In genomic region chr9:105243015-105243686, GRCh38 we compare ENCODE assay signal across 9 cellular contexts. TPM values are rescaled to one million over a fixed set of nuclear protein-coding genes. Genes with fewer than 3 reads are reported as not detected.
A peak's percentile ranks its signal among the peaks of the same experiment; 100 is the strongest.
DNase-seq lines count a peak whose midpoint lies in the region; TF ChIP-seq lines count a peak whose summit lies in the region.
"Had no signal": no experiment of that assay in that cellular context is flagged by ENCODE, and none has a peak within 500 bp of the region (broad histone marks: within the 10 kb centered on the region; RNA-seq: fewer than 3 reads in every experiment).

No MANE protein-coding gene starts in this region.

- intact Hi-C loops in adrenal gland (cut with DNase I): loop anchor here in 1 of 2 donors (10.0 kb wide), 2 partner anchors 58 to 172 kb away; no protein-coding TSS in a partner anchor
- intact Hi-C loops in transverse colon (cut with DNase I; ENCODE audit: low total_unique reads): no loop called here

- H3K27ac ChIP-seq in adrenal gland (peak overlapping the region in 3 of 5 donors; percentile 62 to 83 (median 68)), transverse colon (peak overlapping the region; percentile 94 to 97 (median 95))

- no peak overlapping the region for H3K27ac Mint-ChIP-seq in activated naive CD4-positive, alpha-beta T cell treated with anti-CD3 and anti-CD28 coated beads, Interleukin-2, amount 50 U/mL, for 24 hours
- H3K27ac Mint-ChIP-seq in activated T-cell treated with anti-CD3 and anti-CD28 coated beads, Interleukin-2, amount 50 U/mL, for 24 hours: no peak overlapping the region

- H3K9me3 ChIP-seq in adrenal gland (replicated peaks in 1 of 3) (no peaks in the 10 kb centered on the region), transverse colon (no peaks in the 10 kb centered on the region)

- H3K36me3 ChIP-seq in adrenal gland (replicated peaks in 1 of 2) (no peaks in the 10 kb centered on the region), transverse colon (no peaks in the 10 kb centered on the region)

- H3K4me1 ChIP-seq in adrenal gland (replicated peaks in 1 of 2): peaks cover 0 to 37% of the 10 kb centered on the region in 2 donors
- peaks cover 4 to 49% (median 28%) of the 10 kb centered on the region in 4 donors for H3K4me1 ChIP-seq in transverse colon

- 27 to 43% (median 40%) methylated on average over 5 of the region's 5 CpGs for WGBS in adrenal gland, 4 donors
- 55 to 62% methylated on average over 5 of the region's 5 CpGs for WGBS in transverse colon (ENCODE audit: low coverage in 1 of 2), 2 donors

- H3K4me1 Mint-ChIP-seq in activated naive CD4-positive, alpha-beta T cell treated with anti-CD3 and anti-CD28 coated beads, Interleukin-2, amount 50 U/mL, for 24 hours: peaks cover 24% of the 10 kb centered on the region
- peaks cover 25% of the 10 kb centered on the region for H3K4me1 Mint-ChIP-seq in activated T-cell treated with anti-CD3 and anti-CD28 coated beads, Interleukin-2, amount 50 U/mL, for 24 hours (ENCODE audit: low read depth)

- no peaks in the 10 kb centered on the region for H3K9me3 Mint-ChIP-seq in activated naive CD4-positive, alpha-beta T cell treated with anti-CD3 and anti-CD28 coated beads, Interleukin-2, amount 50 U/mL, for 24 hours
- H3K9me3 Mint-ChIP-seq in activated T-cell treated with anti-CD3 and anti-CD28 coated beads, Interleukin-2, amount 50 U/mL, for 24 hours: no peaks in the 10 kb centered on the region

- H3K27me3 ChIP-seq in adrenal gland: no peaks in the 10 kb centered on the region
- H3K27me3 ChIP-seq in transverse colon: no peaks in the 10 kb centered on the region

- H3K27me3 Mint-ChIP-seq in activated naive CD4-positive, alpha-beta T cell treated with anti-CD3 and anti-CD28 coated beads, Interleukin-2, amount 50 U/mL, for 24 hours: peaks cover 3% of the 10 kb centered on the region
- peaks cover 35% of the 10 kb centered on the region for H3K27me3 Mint-ChIP-seq in activated T-cell treated with anti-CD3 and anti-CD28 coated beads, Interleukin-2, amount 50 U/mL, for 24 hours

- H3K36me3 Mint-ChIP-seq in activated naive CD4-positive, alpha-beta T cell treated with anti-CD3 and anti-CD28 coated beads, Interleukin-2, amount 50 U/mL, for 24 hours: no peaks in the 10 kb centered on the region
- H3K36me3 Mint-ChIP-seq in activated T-cell treated with anti-CD3 and anti-CD28 coated beads, Interleukin-2, amount 50 U/mL, for 24 hours (ENCODE audit: low read depth): peaks cover 3% of the 10 kb centered on the region

- no peak for TF ChIP-seq EP300 in transverse colon (IDR thresholded peaks at IDR 0.05; ENCODE audit: low read depth)

- TF ChIP-seq CTCF in adrenal gland (IDR thresholded peaks at IDR 0.05) (no peak), transverse colon (IDR thresholded peaks at IDR 0.05) (no peak)

- TF ChIP-seq POLR2A in adrenal gland (IDR thresholded peaks at IDR 0.05) (no peak), transverse colon (IDR thresholded peaks at IDR 0.05) (no peak)

- in situ Hi-C loops in transverse colon (cut with MboI; ENCODE audit: low pct_ligation_motif_present in 1 of 4, low pct_unique_long_range_greater_than_20kb in 1 of 4, low sequenced_read_pairs in 3 of 4): loop anchor here in 1 of 4 donors (10.0 kb wide), 1 partner anchor 318 kb away; the partner anchor contains the start of gene ABCA1

- peak overlapping the region; percentile 84 for H3K4me3 Mint-ChIP-seq in activated naive CD4-positive, alpha-beta T cell treated with anti-CD3 and anti-CD28 coated beads, Interleukin-2, amount 50 U/mL, for 24 hours
- H3K4me3 Mint-ChIP-seq in activated T-cell treated with anti-CD3 and anti-CD28 coated beads, Interleukin-2, amount 50 U/mL, for 24 hours: no peak overlapping the region

- H3K4me3 ChIP-seq in adrenal gland: peak overlapping the region in 1 of 4 donors; percentile 99
- H3K4me3 ChIP-seq in transverse colon: no peak overlapping the region

- no peak for DNase-seq in activated naive CD4-positive, alpha-beta T cell treated with Interleukin-2 at 50 U/mL for 16 hours
- DNase-seq in adrenal gland (no peak), iris pigment epithelial cell (ENCODE audit: low read depth) (peak; percentile 69), transverse colon (no peak), globus pallidus (ENCODE audit: low spot score) (no peak), SIG-M5 (lab: John Stamatoyannopoulos, UW) (no peak)
- DNase-seq in activated T-cell treated with anti-CD3 and anti-CD28 coated beads, Interleukin-2, amount 50 U/mL, for 24 hours: no peak
- DNase-seq: NCI-H146 had no signal

RNA-seq across cellular contexts. Expression of gene SLC44A1, which starts 1.3 kb away (rescaled TPM):
- total RNA-seq in adrenal gland (10 to 100 TPM; 33.7 to 73.1 (median 44.1) TPM), transverse colon (10 to 100 TPM; 39.3 to 94.1 (median 58.3) TPM)
- polyA plus RNA-seq in adrenal gland: 10 to 100 TPM in 1 of 3 donors, 1 to 10 TPM in 2; 6.8 to 21.6 (median 7.5) TPM
